Comparison of ENCODE assay signal across 32 cellular contexts in genomic region chr7:48402721-48403120, GRCh38.
"Had no signal": no experiment of that assay in that cellular context is flagged by ENCODE, and none has a peak within 500 bp of the region (broad histone marks: within the 10 kb centered on the region; RNA-seq: fewer than 3 reads in every experiment).

No MANE protein-coding gene starts in this region.

- H3K4me3 ChIP-seq: adrenal gland, body of pancreas, cardiac muscle cell, colonic mucosa had no signal

- H3K27ac ChIP-seq: adrenal gland, body of pancreas, cardiac muscle cell, colonic mucosa, epithelial cell of prostate, VCaP had no signal

- H3K4me1 ChIP-seq: adrenal gland, body of pancreas, colonic mucosa had no signal

- DNase-seq: activated CD4-positive, alpha-beta memory T cell treated with anti-CD3 and anti-CD28 coated beads, Interleukin-2, amount 10 ng/mL, durations not matched to agents 7 days and 5 days; activated CD4-positive, alpha-beta T cell treated with anti-CD3 and anti-CD28 coated beads for 1 hour; activated CD4-positive, alpha-beta T cell treated with anti-CD3 and anti-CD28 coated beads for 4 hours; activated CD4-positive, alpha-beta T cell treated with anti-CD3 and anti-CD28 coated beads, Interleukin-2, amount 10 ng/mL, durations not matched to agents 7 days and 5 days; activated CD4-positive, alpha-beta T cell treated with anti-CD3 and anti-CD28 coated beads, Interleukin-2, amount 50 U/mL, for 4 hours; activated CD8-positive, alpha-beta memory T cell treated with anti-CD3 and anti-CD28 coated beads, Interleukin-2, amount 50 U/mL, for 48 hours; activated gamma-delta T cell; activated naive CD4-positive, alpha-beta T cell; activated naive CD4-positive, alpha-beta T cell treated with anti-CD3 and anti-CD28 coated beads, Interleukin-2, amount 50 U/mL, for 16 hours; activated naive CD8-positive, alpha-beta T cell treated with anti-CD3 and anti-CD28 coated beads for 36 hours; activated naive CD8-positive, alpha-beta T cell treated with anti-CD3 and anti-CD28 coated beads, Interleukin-2, amount 50 U/mL, for 24 hours; activated T-cell treated with anti-CD3 and anti-CD28 coated beads for 4 hours; activated T-cell treated with anti-CD3 and anti-CD28 coated beads, Interleukin-2, amount 50 U/mL, for 24 hours; activated T-cell treated with anti-CD3 and anti-CD28 coated beads, Interleukin-2, amount 50 U/mL, for 72 hours; adrenal gland; amygdala; aorta; body of pancreas; central memory CD4-positive, alpha-beta T cell; cerebellar nuclear complex; colonic mucosa; effector CD8-positive, alpha-beta T cell; foreskin fibroblast; T-helper 1 cell; T-helper 17 cell had no signal

- H3K27me3 ChIP-seq: adrenal gland, body of pancreas, cardiac muscle cell, colonic mucosa had no signal

- H3K36me3 ChIP-seq: adrenal gland, cardiac muscle cell, colonic mucosa had no signal

- FAIRE-seq: endometrium, endothelial cell of umbilical vein, frontal cortex, TTC549 had no signal

- H3K9me3 ChIP-seq: adrenal gland, body of pancreas, colonic mucosa had no signal
